In genomic region chr13:41954226-41954625, GRCh38 we compare ENCODE assay signal across 18 cellular contexts. TPM values are rescaled to one million over a fixed set of nuclear protein-coding genes. Genes with fewer than 3 reads are reported as not detected.
DNase-seq lines count a peak whose midpoint lies in the region; ATAC-seq, FAIRE-seq and TF ChIP-seq lines count a peak whose summit lies in the region.
"Had no signal": no experiment of that assay in that cellular context is flagged by ENCODE, and none has a peak within 500 bp of the region (broad histone marks: within the 10 kb centered on the region; RNA-seq: fewer than 3 reads in every experiment).

No MANE protein-coding gene starts in this region.

- H3K9me3 Mint-ChIP-seq in activated CD8-positive, alpha-beta memory T cell treated with anti-CD3 and anti-CD28 coated beads, Interleukin-2, amount 10 ng/mL, durations not matched to agents 7 days and 5 days (ENCODE audit: low read depth): no peaks in the 10 kb centered on the region
- H3K9me3 Mint-ChIP-seq in naive thymus-derived CD8-positive, alpha-beta T cell: no peaks in the 10 kb centered on the region
- H3K9me3 Mint-ChIP-seq: CD4-positive, CD25-positive, alpha-beta regulatory T cell; HFFc6; IgD-negative memory B cell had no signal

- H3K27ac ChIP-seq in K562 (ENCODE audit: extremely low read depth, low read depth, low read length) (peak overlapping the region; percentile 35; the same call in 1 of the 3 replicates), psoas muscle (peak overlapping the region; percentile 63)
- H3K27ac ChIP-seq: BLaER1 treated with 17β-estradiol and CSF1 and Interleukin-3, amounts not matched to agents 10 nM and 100 nM had no signal

- no peak overlapping the region for H2AFZ ChIP-seq in K562 (ENCODE audit: low read depth, low read length)

- H3K4me3 Mint-ChIP-seq in activated CD8-positive, alpha-beta memory T cell treated with anti-CD3 and anti-CD28 coated beads, Interleukin-2, amount 10 ng/mL, durations not matched to agents 7 days and 5 days: no peak overlapping the region
- H3K4me3 Mint-ChIP-seq in naive thymus-derived CD8-positive, alpha-beta T cell: no peak overlapping the region
- H3K4me3 Mint-ChIP-seq: HFFc6, IgD-negative memory B cell had no signal

- no peaks in the 10 kb centered on the region for H3K27me3 ChIP-seq in K562 (ENCODE audit: control insufficient read depth in 2 of 2, insufficient read depth in 2 of 2, low read length in 2 of 2)
- no peaks in the 10 kb centered on the region for H3K27me3 ChIP-seq in psoas muscle (ENCODE audit: insufficient read depth in 3 of 3, low read length in 2 of 3)
- H3K27me3 ChIP-seq: BLaER1 treated with 17β-estradiol and CSF1 and Interleukin-3, amounts not matched to agents 10 nM and 100 nM had no signal

- H3K9me3 ChIP-seq in K562 (replicated peaks; ENCODE audit: control insufficient read depth, insufficient read depth, low read depth, low read length) (no peaks in the 10 kb centered on the region), psoas muscle (no peaks in the 10 kb centered on the region)
- H3K9me3 ChIP-seq: BLaER1 treated with 17β-estradiol and CSF1 and Interleukin-3, amounts not matched to agents 10 nM and 100 nM had no signal

- no peak for ATAC-seq in activated CD8-positive, alpha-beta memory T cell treated with anti-CD3 and anti-CD28 coated beads, Interleukin-2, amount 10 ng/mL, durations not matched to agents 7 days and 5 days
- peak; percentile 81 for ATAC-seq in K562
- ATAC-seq in psoas muscle: peak in 2 of 4 donors; percentile 21 to 32
- ATAC-seq in naive thymus-derived CD8-positive, alpha-beta T cell: no peak
- ATAC-seq in GM18505 (IDR thresholded peaks at IDR 0.05; ENCODE audit: unreplicated experiment): no peak
- no peak for ATAC-seq in GM19328 (IDR thresholded peaks at IDR 0.05; ENCODE audit: unreplicated experiment)

- H3K79me2 ChIP-seq in K562 (ENCODE audit: control insufficient read depth, insufficient read depth, low read length): peaks cover 86% of the 10 kb centered on the region

- intact Hi-C loops in K562 (cut with micrococcal nuclease) (no loop called here), psoas muscle (cut with DNase I) (no loop called here)

- H3K4me1 ChIP-seq in K562 (replicated peaks in 1 of 2; ENCODE audit: control insufficient read depth in 2 of 2, insufficient read depth in 2 of 2, low read length in 2 of 2) (peaks cover 0 to 21% of the 10 kb centered on the region in 2 experiments; a peak in 3 of 5 replicates), psoas muscle (peaks cover 34% of the 10 kb centered on the region)

- no peaks in the 10 kb centered on the region for H3K27me3 Mint-ChIP-seq in activated CD8-positive, alpha-beta memory T cell treated with anti-CD3 and anti-CD28 coated beads, Interleukin-2, amount 10 ng/mL, durations not matched to agents 7 days and 5 days
- no peaks in the 10 kb centered on the region for H3K27me3 Mint-ChIP-seq in naive thymus-derived CD8-positive, alpha-beta T cell
- H3K27me3 Mint-ChIP-seq: CD4-positive, CD25-positive, alpha-beta regulatory T cell; IgD-negative memory B cell had no signal

- no TSS peak for BruUV-seq in K562 (replicated peaks; lab: Mats Ljungman, UMichigan)

- TF ChIP-seq EP300 in K562 (IDR thresholded peaks at IDR 0.05; ENCODE audit: low read length): no peak

- no peak for TF ChIP-seq RAD21 in K562 (CRISPR knock-in tag; conservative IDR thresholded peaks at IDR 0.05 in 1 of 2, IDR thresholded peaks at IDR 0.05 in 1 of 2)

- no peaks in the 10 kb centered on the region for H3K9me1 ChIP-seq in K562 (ENCODE audit: control insufficient read depth, insufficient read depth, low read length)

- peaks cover 12% of the 10 kb centered on the region for H3K4me1 Mint-ChIP-seq in activated CD8-positive, alpha-beta memory T cell treated with anti-CD3 and anti-CD28 coated beads, Interleukin-2, amount 10 ng/mL, durations not matched to agents 7 days and 5 days
- peaks cover 18 to 54% (median 41%) of the 10 kb centered on the region in 4 donors for H3K4me1 Mint-ChIP-seq in naive thymus-derived CD8-positive, alpha-beta T cell

- peaks cover 12% of the 10 kb centered on the region for H3K36me3 Mint-ChIP-seq in activated CD8-positive, alpha-beta memory T cell treated with anti-CD3 and anti-CD28 coated beads, Interleukin-2, amount 10 ng/mL, durations not matched to agents 7 days and 5 days
- peaks cover under 1 to 11% (median 6%) of the 10 kb centered on the region in 3 donors for H3K36me3 Mint-ChIP-seq in naive thymus-derived CD8-positive, alpha-beta T cell

- TF ChIP-seq POLR2A in GM12891 (IDR thresholded peaks at IDR 0.05; ENCODE audit: low read depth, low read length): no peak
- no peak for TF ChIP-seq POLR2A in K562 (conservative IDR thresholded peaks at IDR 0.05)
- no peak for TF ChIP-seq POLR2A in GM18505 (IDR thresholded peaks at IDR 0.05; ENCODE audit: borderline replicate concordance, extremely low read depth, insufficient read depth, insufficient read length)

- in situ Hi-C loops in K562 (cut with MboI): no loop called here

- no peak overlapping the region for H3K4me3 ChIP-seq in K562
- no peak overlapping the region for H3K4me3 ChIP-seq in psoas muscle
- H3K4me3 ChIP-seq: BLaER1 treated with 17β-estradiol and CSF1 and Interleukin-3, amounts not matched to agents 10 nM and 100 nM had no signal

- TF ChIP-seq CTCF in K562 (IDR thresholded peaks at IDR 0.05 in 2 of 3, conservative IDR thresholded peaks at IDR 0.05 in 1 of 3; ENCODE audit: insufficient read depth in 2 of 3, low read depth in 1 of 3, low read length in 3 of 3): no peak
- TF ChIP-seq CTCF in psoas muscle (IDR thresholded peaks at IDR 0.05): no peak

- no peak for DNase-seq in activated CD8-positive, alpha-beta memory T cell treated with anti-CD3 and anti-CD28 coated beads, Interleukin-2, amount 10 ng/mL, durations not matched to agents 7 days and 5 days
- no peak for DNase-seq in activated CD8-positive, alpha-beta memory T cell treated with anti-CD3 and anti-CD28 coated beads, Interleukin-2, amount 50 U/mL, for 4 hours
- DNase-seq in GM12891 (ENCODE audit: insufficient read length, low spot score): no peak
- DNase-seq in K562 (ENCODE audit: extremely low read depth in 1 of 4, low spot score in 3 of 4): peak in 2 of 4 experiments; percentile 17 to 40
- DNase-seq in psoas muscle: no peak
- no peak for DNase-seq in naive thymus-derived CD8-positive, alpha-beta T cell
- DNase-seq: ACHN; CD4-positive, CD25-positive, alpha-beta regulatory T cell; COR-L47; DND-41; GF-D8; HCEC 1CT; HFFc6 had no signal

- CTCF ChIA-PET in activated CD8-positive, alpha-beta memory T cell treated with anti-CD3 and anti-CD28 coated beads, Interleukin-2, amount 10 ng/mL, durations not matched to agents 7 days and 5 days (lab: Charles Lee): no interaction called here
- CTCF ChIA-PET in K562 (lab: Yijun Ruan, JAX; ENCODE audit: low intra/inter-chr PET ratio): no interaction called here

- POLR2A ChIA-PET in K562 (lab: Yijun Ruan, JAX): interaction anchor here (1.4 to 1.8 kb wide), 2 partner anchors 9 to 13 kb away, joined by 4 read pairs; no protein-coding TSS in a partner anchor
- POLR2A ChIA-PET in naive thymus-derived CD8-positive, alpha-beta T cell (lab: Charles Lee): no interaction called here

- no peak overlapping the region for H3K9ac ChIP-seq in K562 (ENCODE audit: insufficient read depth in 1 of 2, low read depth in 2 of 2, low read length in 2 of 2)
- H3K9ac ChIP-seq: BLaER1 treated with 17β-estradiol and CSF1 and Interleukin-3, amounts not matched to agents 10 nM and 100 nM had no signal

- H3K4me2 ChIP-seq in K562 (ENCODE audit: insufficient read depth, low read length): no peak overlapping the region
- H3K4me2 ChIP-seq: BLaER1 treated with 17β-estradiol and CSF1 and Interleukin-3, amounts not matched to agents 10 nM and 100 nM had no signal

- 20% methylated on average over 1 of the region's 1 CpG for WGBS in K562 (ENCODE audit: insufficient coverage, low coverage, missing lambda C conversion rate)
- 96 to 97% (median 97%) methylated on average over 1 of the region's 1 CpG for WGBS in psoas muscle, 3 donors

- peak overlapping the region; percentile 15 for H3K27ac Mint-ChIP-seq in activated CD8-positive, alpha-beta memory T cell treated with anti-CD3 and anti-CD28 coated beads, Interleukin-2, amount 10 ng/mL, durations not matched to agents 7 days and 5 days
- H3K27ac Mint-ChIP-seq in naive thymus-derived CD8-positive, alpha-beta T cell: peak overlapping the region in 3 of 10 donors; percentile 1 to 77 (median 2)
- H3K27ac Mint-ChIP-seq: HFFc6 had no signal

- H3K36me3 ChIP-seq in K562 (ENCODE audit: control insufficient read depth, insufficient read depth, low read length) (peaks cover 9% of the 10 kb centered on the region; the same call in 2 of the 3 replicates), psoas muscle (ENCODE audit: insufficient read depth in 1 of 2, low read depth in 1 of 2) (no peaks in the 10 kb centered on the region)

- H4K20me1 ChIP-seq in K562 (replicated peaks; ENCODE audit: control insufficient read depth, insufficient read depth, low read length): no peaks in the 10 kb centered on the region
- H4K20me1 ChIP-seq: BLaER1 treated with 17β-estradiol and CSF1 and Interleukin-3, amounts not matched to agents 10 nM and 100 nM had no signal

- FAIRE-seq in GM12891 (lab: Jason Lieb, UNC) (peak; percentile 73), K562 (lab: Jason Lieb, UNC) (peak; percentile 66)
- FAIRE-seq: D721Med had no signal

RNA-seq across cellular contexts. Expression of gene VWA8, which starts 6.7 kb away (rescaled TPM):
- 10 to 100 TPM; 14.9 to 17.4 TPM for total RNA-seq in activated CD8-positive, alpha-beta memory T cell treated with anti-CD3 and anti-CD28 coated beads, Interleukin-2, amount 10 ng/mL, durations not matched to agents 7 days and 5 days
- 6.5 TPM for polyA plus RNA-seq in GM12891 (2012; ENCODE audit: low read depth, missing spikeins)
- 51.5 and 98.5 TPM in 2 replicates for total RNA-seq in K562 (2011; cell fraction: chromatin; rRNA removed; ENCODE audit: low replicate concordance)
- total RNA-seq in K562 (2011; cell fraction: nucleolus; rRNA removed): 19.5 and 33.3 TPM in 2 replicates
- 28.0 and 37.8 TPM in 2 replicates for total RNA-seq in K562 (2011; cell fraction: nucleoplasm; rRNA removed)
- total RNA-seq in K562 (2014; rRNA removed) (12.6 and 13.3 TPM in 2 replicates), K562 (2014; rRNA removed; fragmentation: Illumina TruSeq; extraction: Trizol) (18.1 and 18.5 TPM in 2 replicates), K562 (2015; rRNA removed; fragmentation: Illumina TruSeq; extraction: Trizol) (13.5 and 15.8 TPM in 2 replicates), K562 (2021) (17.3 and 21.5 TPM in 2 replicates), psoas muscle (10 to 100 TPM; 30.1 to 50.5 (median 41.4) TPM)
- polyA plus RNA-seq in K562 (2011; rRNA removed) (12.4 and 13.2 TPM in 2 replicates), K562 (2014; fragmentation: Illumina TruSeq; extraction: Trizol) (10.2 and 13.7 TPM in 2 replicates), K562 (2014; fragmentation: Nextera tagmentation; extraction: Ambion mirVana) (1 to 10 TPM; 2.1 to 2.5 TPM), K562 (2014; rRNA removed) (7.9 and 9.1 TPM in 2 replicates), psoas muscle (10 to 100 TPM in 2 of 3 donors, 1 to 10 TPM in 1; 8.6 to 12.5 (median 12.3) TPM)
- polyA plus RNA-seq in K562 (2011; cell fraction: cytosol; rRNA removed): 3.6 and 6.2 TPM in 2 replicates
- 15.2 and 18.6 TPM in 2 replicates for polyA plus RNA-seq in K562 (2011; cell fraction: nucleus; rRNA removed)
- 10.8 and 11.4 TPM in 2 replicates for polyA plus RNA-seq in K562 (2012)
- 47.7 and 54.5 TPM in 2 replicates for polyA minus RNA-seq in K562 (2011; rRNA and poly(A)+ RNA removed)
- 13.7 and 14.8 TPM in 2 replicates for polyA minus RNA-seq in K562 (2011; cell fraction: cytosol; rRNA and poly(A)+ RNA removed)
- 51.6 and 66.0 TPM in 2 replicates for polyA minus RNA-seq in K562 (2011; cell fraction: nucleus; rRNA and poly(A)+ RNA removed)
- 10 to 100 TPM; 21.5 to 22.3 TPM for total RNA-seq in naive thymus-derived CD8-positive, alpha-beta T cell
- polyA plus RNA-seq in naive thymus-derived CD8-positive, alpha-beta T cell: 1 to 10 TPM; 5.1 to 6.9 (median 5.6) TPM
